ENCODE assay signal across 29 cellular contexts in the genomic region with DNA sequence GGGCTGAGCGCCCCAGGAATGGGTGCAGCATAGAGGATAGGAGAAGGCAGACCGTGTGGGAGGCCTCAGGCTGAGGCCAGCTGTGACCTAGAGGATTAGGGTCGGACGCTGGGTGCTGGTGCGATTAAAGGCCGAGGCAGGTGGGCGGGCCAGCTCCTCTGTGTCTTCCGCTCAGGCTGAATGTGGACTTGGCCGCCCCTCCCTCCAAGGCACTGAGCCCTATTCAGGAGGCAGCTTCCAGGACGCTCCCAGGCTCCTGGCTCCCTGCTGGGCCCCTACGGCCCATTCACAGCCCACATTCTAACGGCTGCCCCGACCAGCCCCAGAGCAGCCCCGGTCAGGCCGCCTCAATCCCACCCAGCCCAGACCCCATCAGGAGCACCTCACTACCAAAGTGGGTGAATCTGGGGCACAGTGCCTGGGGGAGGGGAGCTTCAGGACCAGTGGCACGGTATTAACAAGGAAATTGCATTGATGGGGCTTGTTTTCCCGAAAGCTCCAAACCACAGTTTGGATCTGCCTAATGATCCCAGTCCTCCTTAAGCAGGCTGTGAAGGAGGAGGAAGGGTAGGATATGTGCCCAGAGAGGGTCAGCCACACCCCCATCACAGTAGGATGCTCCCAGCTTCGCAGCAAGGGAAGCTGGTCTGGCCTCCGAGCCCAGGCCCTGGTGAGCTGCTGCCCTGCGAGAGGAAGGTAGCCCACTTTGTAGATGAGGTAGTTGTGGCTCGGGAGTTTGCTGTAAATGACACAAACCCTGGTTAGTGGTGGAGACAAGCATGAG. TPM values are rescaled to one million over a fixed set of nuclear protein-coding genes. Genes with fewer than 3 reads are reported as not detected.
DNase-seq lines count a peak whose midpoint lies in the region; ATAC-seq, FAIRE-seq and TF ChIP-seq lines count a peak whose summit lies in the region.
"Had no signal": no experiment of that assay in that cellular context is flagged by ENCODE, and none has a peak within 500 bp of the region (broad histone marks: within the 10 kb centered on the region; RNA-seq: fewer than 3 reads in every experiment).

No MANE protein-coding gene starts in this region.

- TF ChIP-seq RAD21 in H1 (IDR thresholded peaks at IDR 0.05 in 1 of 2, conservative IDR thresholded peaks at IDR 0.05 in 1 of 2; ENCODE audit: low read depth in 2 of 2, low read length in 2 of 2), result no peak

- peak overlapping the region; percentile 97 for H3K18ac ChIP-seq in H1 (ENCODE audit: extremely low read depth, low read length)

- peak overlapping the region; percentile 98; the same call in 1 of the 2 replicates for H2BK12ac ChIP-seq in H1 (ENCODE audit: low read depth, low read length)

- TF ChIP-seq POLR2A in H1 (IDR thresholded peaks at IDR 0.05; ENCODE audit: control extremely low read depth in 1 of 2, low read depth in 2 of 2, low read length in 2 of 2), result no peak

- no peak for ATAC-seq in GM21360 (IDR thresholded peaks at IDR 0.05; ENCODE audit: unreplicated experiment)
- ATAC-seq: effector memory CD8-positive, alpha-beta T cell; GM12878; naive thymus-derived CD4-positive, alpha-beta T cell; T-cell had no signal

- peak overlapping the region; percentile 60 for H4K5ac ChIP-seq in H1 (ENCODE audit: insufficient read length, low read depth, low read length)

- FAIRE-seq in H1 (lab: Jason Lieb, UNC), result peak; percentile 13
- FAIRE-seq: GM12878 had no signal

- peak overlapping the region; percentile 94 for H2BK5ac ChIP-seq in H1 (ENCODE audit: low read depth, low read length)

- no peak overlapping the region for H3K56ac ChIP-seq in H1 (replicated peaks; ENCODE audit: insufficient read length, low read depth, low read length)

- H4K20me1 ChIP-seq in H1 (replicated peaks in 1 of 2; ENCODE audit: control insufficient read depth in 1 of 2, insufficient read depth in 2 of 2, low read length in 2 of 2), result peaks cover 0 to 3% of the 10 kb centered on the region in 2 experiments

- no peaks in the 10 kb centered on the region for H3K36me3 ChIP-seq in H1 (ENCODE audit: control insufficient read depth in 2 of 4, insufficient read depth in 4 of 4, low read length in 3 of 4)
- H3K36me3 ChIP-seq: cardiac muscle cell, heart left ventricle, left ventricle myocardium inferior, thyroid gland had no signal

- H3K4me1 Mint-ChIP-seq in neural crest cell (peaks cover 47% of the 10 kb centered on the region), immature natural killer cell (no peaks in the 10 kb centered on the region)
- H3K4me1 Mint-ChIP-seq: activated naive CD4-positive, alpha-beta T cell treated with anti-CD3 and anti-CD28 coated beads, Interleukin-2, amount 50 U/mL, for 24 hours; CD4-positive, CD25-positive, alpha-beta regulatory T cell; mesothelial cell of epicardium; T-cell had no signal

- H3K27ac Mint-ChIP-seq in neural crest cell (ENCODE audit: unreplicated experiment) (peak overlapping the region; percentile 83), immature natural killer cell (no peak overlapping the region)
- H3K27ac Mint-ChIP-seq: effector memory CD8-positive, alpha-beta T cell; mesothelial cell of epicardium; stimulated activated naive CD8-positive, alpha-beta T cell treated with anti-CD3 and anti-CD28 coated beads, Interleukin-15, Interleukin-2, amounts not matched to agents 100 ng/mL and 50 ng/mL, for 24 hours; T-cell had no signal

- no peak overlapping the region for H3K23ac ChIP-seq in H1 (ENCODE audit: insufficient read length)

- no peaks in the 10 kb centered on the region for H3K79me2 ChIP-seq in H1 (ENCODE audit: control insufficient read depth in 1 of 2, insufficient read depth in 2 of 2, low read length in 2 of 2)

- DNase-seq in NCI-H146 (lab: John Stamatoyannopoulos, UW) (peak; percentile 26), NCI-H146 treated with DMSO at 0.1 percent for 48 hours (lab: John Stamatoyannopoulos, UW; ENCODE audit: unreplicated experiment) (no peak), NCI-H524 (lab: John Stamatoyannopoulos, UW) (peak; percentile 58 to 79), H1 (ENCODE audit: low read depth in 1 of 2, low spot score in 2 of 2) (peak in 1 of 2 experiments; percentile 80), neural crest cell (ENCODE audit: low read depth, low spot score) (no peak), hippocampal formation (lab: John Stamatoyannopoulos, UW) (no peak), immature natural killer cell (no peak)
- DNase-seq: 8988T; activated CD4-positive, alpha-beta T cell treated with anti-CD3 and anti-CD28 coated beads, Interleukin-2, amount 50 U/mL, for 48 hours; CD4-positive, CD25-positive, alpha-beta regulatory T cell; effector memory CD8-positive, alpha-beta T cell; foreskin fibroblast; islet precursor cell; KBM-7; naive thymus-derived CD4-positive, alpha-beta T cell; NCI-H526 treated with DMSO at 0.1 percent for 48 hours; T-cell had no signal

- no peak overlapping the region for H3K14ac ChIP-seq in H1 (ENCODE audit: insufficient read length)

- peak overlapping the region; percentile 97; the same call in 1 of the 2 replicates for H2AK5ac ChIP-seq in H1 (ENCODE audit: low read depth, low read length)

- peaks cover 14 to 49% (median 38%) of the 10 kb centered on the region in 4 experiments for H3K4me1 ChIP-seq in H1 (replicated peaks in 1 of 4; ENCODE audit: control insufficient read depth in 3 of 4, insufficient read depth in 4 of 4, low read length in 3 of 4)
- H3K4me1 ChIP-seq: thyroid gland had no signal

- H3K36me3 Mint-ChIP-seq in neural crest cell (ENCODE audit: low read depth) (no peaks in the 10 kb centered on the region), immature natural killer cell (no peaks in the 10 kb centered on the region)
- H3K36me3 Mint-ChIP-seq: activated naive CD4-positive, alpha-beta T cell treated with anti-CD3 and anti-CD28 coated beads, Interleukin-2, amount 50 U/mL, for 24 hours; CD4-positive, CD25-positive, alpha-beta regulatory T cell; mesothelial cell of epicardium; T-cell had no signal

- no peak for TF ChIP-seq EP300 in H1 (IDR thresholded peaks at IDR 0.05; ENCODE audit: borderline replicate concordance in 1 of 2, low read depth in 2 of 2, low read length in 2 of 2)

- H2BK20ac ChIP-seq in H1 (ENCODE audit: low read length), result peak overlapping the region; percentile 88

- H3K4me2 ChIP-seq in H1 (ENCODE audit: insufficient read depth in 1 of 2, low read depth in 2 of 2, low read length in 2 of 2), result peak overlapping the region; percentile 59 to 78

- peak overlapping the region in 2 of 4 experiments; percentile 22 to 36; a peak in 3 of 8 replicates for H3K4me3 ChIP-seq in H1 (ENCODE audit: extremely low read depth in 1 of 4, insufficient read depth in 2 of 4, low read depth in 3 of 4, low read length in 4 of 4)
- H3K4me3 ChIP-seq: cardiac muscle cell, coronary artery, GM12878, heart left ventricle, left ventricle myocardium inferior, skin epidermis, thyroid gland had no signal

- H3K4me3 Mint-ChIP-seq in neural crest cell, result peak overlapping the region; percentile 72
- no peak overlapping the region for H3K4me3 Mint-ChIP-seq in immature natural killer cell
- H3K4me3 Mint-ChIP-seq: activated naive CD4-positive, alpha-beta T cell treated with anti-CD3 and anti-CD28 coated beads, Interleukin-2, amount 50 U/mL, for 24 hours; effector memory CD8-positive, alpha-beta T cell; mesothelial cell of epicardium; naive thymus-derived CD4-positive, alpha-beta T cell; stimulated activated naive CD8-positive, alpha-beta T cell treated with anti-CD3 and anti-CD28 coated beads, Interleukin-15, Interleukin-2, amounts not matched to agents 100 ng/mL and 50 ng/mL, for 24 hours; T-cell had no signal

- CTCF ChIA-PET in H1 (lab: Charles Lee; ENCODE audit: partially characterized antibody), result interaction anchor here (1.9 to 2.7 kb wide), 4 partner anchors 15 to 39 kb away, joined by 5 to 18 read pairs (median 11); a partner anchor contains a TSS

- TF ChIP-seq CTCF in H1 (IDR thresholded peaks at IDR 0.05; ENCODE audit: control extremely low read depth in 1 of 3, insufficient read depth in 1 of 3, low read depth in 1 of 3, low read length in 3 of 3) (no peak), neural crest cell (conservative IDR thresholded peaks at IDR 0.05) (no peak)

- H3K9me3 Mint-ChIP-seq in neural crest cell (no peaks in the 10 kb centered on the region), immature natural killer cell (no peaks in the 10 kb centered on the region)
- H3K9me3 Mint-ChIP-seq: activated naive CD4-positive, alpha-beta T cell treated with anti-CD3 and anti-CD28 coated beads, Interleukin-2, amount 50 U/mL, for 24 hours; CD4-positive, CD25-positive, alpha-beta regulatory T cell; effector memory CD8-positive, alpha-beta T cell; mesothelial cell of epicardium; naive thymus-derived CD4-positive, alpha-beta T cell; stimulated activated naive CD8-positive, alpha-beta T cell treated with anti-CD3 and anti-CD28 coated beads, Interleukin-15, Interleukin-2, amounts not matched to agents 100 ng/mL and 50 ng/mL, for 24 hours; T-cell had no signal

- H4K8ac ChIP-seq in H1 (ENCODE audit: extremely low read depth, insufficient read depth, low read length), result no peak overlapping the region

- WGBS in H1 (ENCODE audit: extremely low coverage in 1 of 2, insufficient coverage in 1 of 2, insufficient read length in 1 of 2, insufficient replicate concordance in 2 of 2, low coverage in 1 of 2, low lambda C conversion rate in 2 of 2, missing lambda C conversion rate in 1 of 2), 2 experiments, result 18% methylated on average over 20 of the region's 21 CpGs; no CpG with 5 or more reads in 1 of the 2 experiments

- peaks cover 0 to 2% (median 0%) of the 10 kb centered on the region in 4 experiments; a peak in 2 of 7 replicates for H3K27me3 ChIP-seq in H1 (replicated peaks in 1 of 4; ENCODE audit: control insufficient read depth in 3 of 4, extremely low read depth in 1 of 4, insufficient read depth in 3 of 4, low read length in 3 of 4)
- H3K27me3 ChIP-seq: cardiac muscle cell, thyroid gland had no signal

- peaks cover 19% of the 10 kb centered on the region for H3K27me3 Mint-ChIP-seq in neural crest cell (ENCODE audit: low read depth)
- peaks cover 0 to 9% (median 0%) of the 10 kb centered on the region in 3 donors for H3K27me3 Mint-ChIP-seq in immature natural killer cell (ENCODE audit: low read depth in 3 of 3)
- H3K27me3 Mint-ChIP-seq: activated naive CD4-positive, alpha-beta T cell treated with anti-CD3 and anti-CD28 coated beads, Interleukin-2, amount 50 U/mL, for 24 hours had no signal

- H3K9ac ChIP-seq in H1 (replicated peaks in 1 of 4; ENCODE audit: extremely low read depth in 1 of 4, low read depth in 3 of 4, low read length in 3 of 4), result peak overlapping the region in 1 of 4 experiments; percentile 16; a peak in 1 of 7 replicates

- POLR2A ChIA-PET in H1 (lab: Charles Lee; ENCODE audit: partially characterized antibody), result interaction anchor here (0.7 to 2.8 kb wide), 14 partner anchors 8 to 75 kb away, joined by 3 to 15 read pairs (median 3); no protein-coding TSS in a partner anchor

- H4K91ac ChIP-seq in H1 (replicated peaks; ENCODE audit: insufficient read length, low read length), result peak overlapping the region; percentile 86

- no peak overlapping the region for H2AFZ ChIP-seq in H1 (ENCODE audit: low read length)

- H2BK15ac ChIP-seq in H1 (ENCODE audit: low read length), result peak overlapping the region; percentile 93; the same call in 1 of the 2 replicates

- peak overlapping the region; percentile 88 for H3K4ac ChIP-seq in H1 (replicated peaks; ENCODE audit: insufficient read length, low read depth, low read length)

- no peaks in the 10 kb centered on the region for H3K9me3 ChIP-seq in H1 (ENCODE audit: insufficient read depth in 2 of 2, low read depth in 1 of 2, low read length in 1 of 2)
- H3K9me3 ChIP-seq: heart left ventricle, left ventricle myocardium inferior, thyroid gland had no signal

- peaks cover 5% of the 10 kb centered on the region; the same call in 1 of the 2 replicates for H3K23me2 ChIP-seq in H1 (ENCODE audit: low read depth, low read length)

- peak overlapping the region; percentile 80 for H2BK120ac ChIP-seq in H1 (replicated peaks; ENCODE audit: low read depth, low read length)

- peaks cover 2% of the 10 kb centered on the region; the same call in 1 of the 2 replicates for H3K79me1 ChIP-seq in H1 (ENCODE audit: low read depth, low read length)

- no peak overlapping the region; the same call in 1 of the 2 replicates for H3K27ac ChIP-seq in H1 (ENCODE audit: low read depth, low read length)
- H3K27ac ChIP-seq: cardiac muscle cell, coronary artery, heart left ventricle, left ventricle myocardium inferior, skin epidermis, thyroid gland had no signal

RNA-seq across cellular contexts. Expression of a gene that starts 14.5 kb away (rescaled TPM):
- total RNA-seq in H1 (2021; fragmentation: NEBNext Ultra II Directional; extraction: Animal tissue kit (Norgen Biotek cat#: 25700)), result 11.8 and 12.2 TPM in 2 replicates
- polyA plus RNA-seq in H1 (2011; rRNA removed), result 9.6 and 15.9 TPM in 2 replicates
- polyA plus RNA-seq in H1 (2011; cell fraction: cytosol; rRNA removed), result 12.9 TPM
- 19.8 TPM for polyA plus RNA-seq in H1 (2011; cell fraction: nucleus; rRNA removed)
- 10.2 to 14.8 TPM (median 13.4 TPM) in 4 replicates for polyA plus RNA-seq in H1 (2012, experiment 1 of 2)
- polyA plus RNA-seq in H1 (2012, experiment 2 of 2), result 8.6 TPM
- 2.7 TPM for polyA plus RNA-seq in H1 (2013, experiment 1 of 2)
- polyA plus RNA-seq in H1 (2013, experiment 2 of 2), result 2.7 TPM
- 15.4 and 19.0 TPM in 2 replicates for polyA minus RNA-seq in H1 (2011; rRNA and poly(A)+ RNA removed)
- polyA minus RNA-seq in H1 (2011; cell fraction: cytosol; rRNA and poly(A)+ RNA removed), result 8.8 TPM
- 12.4 TPM for polyA minus RNA-seq in H1 (2011; cell fraction: nucleus; rRNA and poly(A)+ RNA removed)
- total RNA-seq in neural crest cell, result 17.7 and 18.7 TPM in 2 replicates
- polyA plus RNA-seq in immature natural killer cell, result not detected
- total RNA-seq: CD4-positive, CD25-positive, alpha-beta regulatory T cell; MCF 10A had no signal
- polyA plus RNA-seq: cardiac muscle cell; CD4-positive, CD25-positive, alpha-beta regulatory T cell; naive thymus-derived CD4-positive, alpha-beta T cell had no signal

Comparison
In these comparisons a context has a peak if more than half of its experiments do, and no peak if none do; other contexts are left out.
1. DNase-seq: peak in NCI-H146 (single experiment) and NCI-H524 (2 of 2); none in NCI-H146 treated with DMSO at 0.1 percent for 48 hours (single experiment), neural crest cell (single experiment), hippocampal formation (0 of 2) and immature natural killer cell (0 of 3).